ENCODE assay signal across 30 cellular contexts in the genomic region with DNA sequence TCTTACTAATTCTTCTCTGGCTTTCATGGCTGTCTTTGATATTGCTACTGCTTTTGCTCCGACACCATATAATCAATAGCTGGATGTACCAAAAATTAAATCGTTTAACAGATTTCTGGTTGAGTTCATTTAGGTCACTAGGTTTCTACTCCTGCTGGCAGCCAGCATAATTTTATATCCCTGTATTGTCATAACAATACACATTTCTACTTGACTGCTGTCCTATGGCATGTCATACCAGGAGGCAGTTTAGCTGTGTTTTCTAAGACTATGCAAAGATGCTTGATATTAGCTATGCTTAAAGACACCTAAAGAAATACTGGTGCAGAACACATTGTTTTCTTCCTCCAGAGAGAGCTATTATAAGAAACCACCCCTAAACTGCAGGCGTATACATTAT.
"Had no signal": no experiment of that assay in that cellular context is flagged by ENCODE, and none has a peak within 500 bp of the region (broad histone marks: within the 10 kb centered on the region; RNA-seq: fewer than 3 reads in every experiment).

No MANE protein-coding gene starts in this region.

- DNase-seq: activated effector memory CD4-positive, alpha-beta T cell treated with anti-CD3 and anti-CD28 coated beads, Interleukin-2, amount 50 U/mL, for 16 hours; activated effector memory CD4-positive, alpha-beta T cell treated with Interleukin-2 at 50 U/mL for 16 hours; activated gamma-delta T cell; activated gamma-delta T cell treated with Interleukin-2 at 50 U/mL for 16 hours; activated naive CD4-positive, alpha-beta T cell; activated naive CD4-positive, alpha-beta T cell treated with anti-CD3 and anti-CD28 coated beads for 36 hours; activated naive CD4-positive, alpha-beta T cell treated with anti-CD3 and anti-CD28 coated beads, Interleukin-2, amount 10 ng/mL, durations not matched to agents 7 days and 5 days; activated naive CD4-positive, alpha-beta T cell treated with anti-CD3 and anti-CD28 coated beads, Interleukin-2, amount 50 U/mL, for 16 hours; activated naive CD4-positive, alpha-beta T cell treated with Interleukin-2 at 50 U/mL for 16 hours; activated naive CD8-positive, alpha-beta T cell treated with anti-CD3 and anti-CD28 coated beads for 36 hours; activated naive CD8-positive, alpha-beta T cell treated with anti-CD3 and anti-CD28 coated beads, Interleukin-2, amount 10 ng/mL, durations not matched to agents 7 days and 5 days; activated naive CD8-positive, alpha-beta T cell treated with anti-CD3 and anti-CD28 coated beads, Interleukin-2, amount 50 U/mL, for 24 hours; activated T-cell treated with anti-CD3 and anti-CD28 coated beads, Interleukin-2, amount 50 U/mL, for 1 hour; activated T-cell treated with anti-CD3 and anti-CD28 coated beads, Interleukin-2, amount 50 U/mL, for 24 hours; activated T-cell treated with anti-CD3 and anti-CD28 coated beads, Interleukin-2, amount 50 U/mL, for 4 hours; activated T-cell treated with anti-CD3 and anti-CD28 coated beads, Interleukin-2, amount 50 U/mL, for 48 hours; activated T-cell treated with anti-CD3 and anti-CD28 coated beads, Interleukin-2, amount 50 U/mL, for 72 hours; adrenal gland; amniotic stem cell; amygdala; anterior cingulate cortex; aorta; body of pancreas; brain microvascular endothelial cell; caudate nucleus; central memory CD4-positive, alpha-beta T cell; cerebellar nuclear complex had no signal

- H3K9me3 ChIP-seq: adrenal gland, ascending aorta, body of pancreas, breast epithelium had no signal

- H3K27ac ChIP-seq: adrenal gland, ascending aorta, body of pancreas, brain microvascular endothelial cell, breast epithelium, cardiac muscle cell had no signal

- H3K4me3 ChIP-seq: adrenal gland, ascending aorta, body of pancreas, breast epithelium, cardiac muscle cell had no signal

- H3K27me3 ChIP-seq: adrenal gland, ascending aorta, body of pancreas, brain microvascular endothelial cell, breast epithelium, cardiac muscle cell had no signal

- H3K36me3 ChIP-seq: adrenal gland, ascending aorta, brain microvascular endothelial cell, breast epithelium, cardiac muscle cell had no signal
